ENCODE assay signal across 1 cellular context in genomic region chr11:111021131-111021530, GRCh38.
TF ChIP-seq lines count a peak whose summit lies in the region.

No MANE protein-coding gene starts in this region.

TF ChIP-seq in GM23338, 12 proteins besides CTCF, POLR2A, EP300 and RAD21 (continued from another document):
- TF ChIP-seq ZNF462 (CRISPR knock-in tag; IDR thresholded peaks at IDR 0.05) (no peak), ZNF331 (CRISPR knock-in tag; IDR thresholded peaks at IDR 0.05; ENCODE audit: low read depth) (no peak), EZH2phosphoT487 (IDR thresholded peaks at IDR 0.05; ENCODE audit: unreplicated experiment) (no peak), JUNB (IDR thresholded peaks at IDR 0.05; ENCODE audit: unreplicated experiment) (no peak), CREB1 (CRISPR knock-in tag; IDR thresholded peaks at IDR 0.05; ENCODE audit: low read depth) (no peak), NANOG (IDR thresholded peaks at IDR 0.05; ENCODE audit: borderline replicate concordance) (no peak), POLR2AphosphoS5 (IDR thresholded peaks at IDR 0.05; ENCODE audit: low read depth) (no peak)
TF ChIP-seq in GM23338: peak in this region for 0.
